1 cellular context compared by ENCODE assay signal in the genomic region with DNA sequence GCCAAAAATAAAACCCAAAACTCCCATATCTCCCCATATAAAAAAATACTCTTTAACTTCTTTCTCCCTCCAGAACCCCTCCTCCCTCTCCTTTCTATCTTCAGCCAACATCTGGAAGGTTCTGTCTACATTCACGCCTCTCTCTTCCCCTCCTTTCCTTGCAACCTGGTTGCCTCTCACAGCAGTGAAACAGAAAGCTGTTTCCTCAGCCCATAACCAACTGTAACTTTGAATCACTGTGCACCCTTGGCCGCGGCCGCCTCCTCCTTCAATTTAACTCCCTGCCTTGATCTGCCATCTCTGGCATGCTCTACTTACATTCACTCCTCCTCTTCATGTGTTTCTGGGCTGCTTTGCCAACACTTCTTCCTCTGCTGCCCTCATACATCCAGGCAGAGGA. TPM values are rescaled to one million over a fixed set of nuclear protein-coding genes. Genes with fewer than 3 reads are reported as not detected.
"Had no signal": no experiment of that assay in that cellular context is flagged by ENCODE, and none has a peak within 500 bp of the region (broad histone marks: within the 10 kb centered on the region; RNA-seq: fewer than 3 reads in every experiment).

No MANE protein-coding gene starts in this region.

RNA-seq across cellular contexts. Expression of a gene that starts 23.2 kb away (rescaled TPM):
- total RNA-seq: cardiac septum had no signal
